ENCODE assay signal across 8 cellular contexts in genomic region chr10:91797077-91797690, GRCh38. TPM values are rescaled to one million over a fixed set of nuclear protein-coding genes. Genes with fewer than 3 reads are reported as not detected.
DNase-seq lines count a peak whose midpoint lies in the region; ATAC-seq, FAIRE-seq and TF ChIP-seq lines count a peak whose summit lies in the region.

No MANE protein-coding gene starts in this region.

- H3K27ac Mint-ChIP-seq in chondrocyte (ENCODE audit: unreplicated experiment): peak overlapping the region; percentile 95

- H3K4me3 Mint-ChIP-seq in chondrocyte (ENCODE audit: unreplicated experiment): peak overlapping the region; percentile 81

- H3K27ac ChIP-seq in muscle layer of duodenum (ENCODE audit: low read length): peak overlapping the region; percentile 99

- H3K36me3 Mint-ChIP-seq in chondrocyte (ENCODE audit: low read depth): no peaks in the 10 kb centered on the region

- no peak for FAIRE-seq in frontal cortex (lab: Jason Lieb, UNC)

- no peaks in the 10 kb centered on the region for H3K9me3 ChIP-seq in muscle layer of duodenum (ENCODE audit: control insufficient read depth in 1 of 2, low read length in 2 of 2)

- CTCF ChIA-PET in AG04449 (lab: Yijun Ruan, JAX): interaction anchor here (1.6 kb wide), 1 partner anchor 115 kb away, joined by 6 read pairs; no protein-coding TSS in a partner anchor

- H3K27me3 Mint-ChIP-seq in chondrocyte (ENCODE audit: low read depth): no peaks in the 10 kb centered on the region

- POLR2A ChIA-PET in AG04449 (lab: Yijun Ruan, JAX): interaction anchor here (1.9 kb wide), 1 partner anchor 164 kb away, joined by 8 read pairs; the partner anchor contains the start of gene PPP1R3C

- ATAC-seq in activated CD4-positive, CD25-positive, alpha-beta regulatory T cell treated with anti-CD3 and anti-CD28 coated beads, Interleukin-2, amount 50 U/mL, for 24 hours: no peak

- peaks cover 16 to 25% of the 10 kb centered on the region in 2 donors for H3K4me1 ChIP-seq in muscle layer of duodenum (ENCODE audit: control insufficient read depth in 1 of 2, insufficient read depth in 2 of 2, low read length in 2 of 2)

- H3K36me3 ChIP-seq in muscle layer of duodenum (ENCODE audit: control insufficient read depth in 1 of 2, insufficient read depth in 2 of 2, low read length in 2 of 2): no peaks in the 10 kb centered on the region

- DNase-seq in AG04449 (ENCODE audit: low read depth, low spot score) (no peak), chondrocyte (ENCODE audit: low spot score) (no peak), frontal cortex (ENCODE audit: low spot score in 2 of 2) (no peak), NCI-H1092 (lab: John Stamatoyannopoulos, UW) (no peak), HT-29 (ENCODE audit: low spot score) (no peak)
- no peak for DNase-seq in Jurkat, Clone E6-1 (ENCODE audit: low read depth, low spot score)

- H3K27me3 ChIP-seq in muscle layer of duodenum (ENCODE audit: low read depth, low read length): no peaks in the 10 kb centered on the region

- TF ChIP-seq CTCF in AG04449 (IDR thresholded peaks at IDR 0.05; ENCODE audit: insufficient read depth, low read length, missing control alignments): no peak
- TF ChIP-seq CTCF in chondrocyte (IDR thresholded peaks at IDR 0.05): no peak

- no peaks in the 10 kb centered on the region for H3K9me3 Mint-ChIP-seq in chondrocyte (ENCODE audit: low read depth)

- H3K4me1 Mint-ChIP-seq in chondrocyte (ENCODE audit: low read depth): peaks cover 41% of the 10 kb centered on the region

- peak overlapping the region; percentile 95 for H3K4me3 ChIP-seq in AG04449 (ENCODE audit: low read depth, low read length)
- H3K4me3 ChIP-seq in Jurkat, Clone E6-1 (ENCODE audit: low read length): peak overlapping the region; percentile 92
- peak overlapping the region; percentile 91 to 100 for H3K4me3 ChIP-seq in muscle layer of duodenum (ENCODE audit: low read depth in 1 of 2, low read length in 2 of 2)

RNA-seq across cellular contexts. Expression of gene TNKS2, which starts 1.0 kb away (rescaled TPM):
- polyA plus RNA-seq in Jurkat, Clone E6-1 (2012; ENCODE audit: insufficient read depth, insufficient read length): 27.7 TPM
- 52.1 to 75.0 TPM (median 74.4 TPM) in 3 replicates for total RNA-seq in chondrocyte
- 92.5 TPM for total RNA-seq in frontal cortex
- 14.0 and 15.5 TPM in 2 replicates for total RNA-seq in HT-29 (2014; rRNA removed; shearing (Covaris generic))
